8 cellular contexts compared by ENCODE assay signal in genomic region chr13:48400820-48401219, GRCh38. TPM values are rescaled to one million over a fixed set of nuclear protein-coding genes. Genes with fewer than 3 reads are reported as not detected.
DNase-seq lines count a peak whose midpoint lies in the region; ATAC-seq, FAIRE-seq and TF ChIP-seq lines count a peak whose summit lies in the region.

No MANE protein-coding gene starts in this region.

- no peak overlapping the region for H2BK12ac ChIP-seq in neuronal stem cell (ENCODE audit: low read length)

- TF ChIP-seq CTCF in keratinocyte (optimal IDR thresholded peaks at IDR 0.05 in 1 of 3, IDR thresholded peaks at IDR 0.05 in 1 of 3, conservative IDR thresholded peaks at IDR 0.05 in 1 of 3; ENCODE audit: extremely low read depth in 1 of 3, insufficient read depth in 2 of 3, low read length in 3 of 3) (no peak), tibial artery (IDR thresholded peaks at IDR 0.05) (peak in 1 of 2 experiments; percentile 8)

- H4K20me1 ChIP-seq in keratinocyte (ENCODE audit: control insufficient read depth, extremely low read depth, insufficient read depth, low read length), result no peaks in the 10 kb centered on the region

- peak overlapping the region; percentile 58 for H3K9ac ChIP-seq in keratinocyte (ENCODE audit: control insufficient read depth, extremely low read depth, insufficient read depth, low read length)
- no peak overlapping the region for H3K9ac ChIP-seq in neuronal stem cell (ENCODE audit: low read depth, low read length, poor library complexity)

- H2BK5ac ChIP-seq in neuronal stem cell (ENCODE audit: low read length), result no peak overlapping the region

- H2BK120ac ChIP-seq in neuronal stem cell (ENCODE audit: low read depth, low read length), result no peak overlapping the region

- H3K27me3 ChIP-seq in keratinocyte (ENCODE audit: control insufficient read depth, extremely low read depth, insufficient read depth, low read length) (no peaks in the 10 kb centered on the region), tibial artery (no peaks in the 10 kb centered on the region), neuronal stem cell (ENCODE audit: control insufficient read depth in 3 of 3, insufficient read depth in 3 of 3, low read depth in 1 of 3, low read length in 3 of 3) (no peaks in the 10 kb centered on the region)

- WGBS in neuronal stem cell (ENCODE audit: extremely low coverage in 2 of 2, insufficient read length in 2 of 2, insufficient replicate concordance in 1 of 2), 2 donors, result no CpG with 5 or more reads among the region's 1 CpG

- H3K18ac ChIP-seq in neuronal stem cell (ENCODE audit: low read length), result no peak overlapping the region

- no peak overlapping the region for H3K14ac ChIP-seq in neuronal stem cell (ENCODE audit: low read length)

- peak overlapping the region; percentile 32 for H3K4me3 Mint-ChIP-seq in activated naive CD8-positive, alpha-beta T cell

- H3K9me1 ChIP-seq in keratinocyte (ENCODE audit: control insufficient read depth, extremely low read depth, insufficient read depth, low read length), result no peaks in the 10 kb centered on the region

- peak; percentile 90 for FAIRE-seq in keratinocyte (lab: Jason Lieb, UNC)

- H4K8ac ChIP-seq in neuronal stem cell (ENCODE audit: low read depth, low read length), result no peak overlapping the region

- no peak overlapping the region for H2BK15ac ChIP-seq in neuronal stem cell (ENCODE audit: low read length)

- dilution Hi-C loops in keratinocyte (cut with MboI; ENCODE audit: extremely low pct_ligation_motif_present, low sequenced_read_pairs), result no loop called here

- H2AK5ac ChIP-seq in neuronal stem cell (ENCODE audit: low read depth, low read length), result no peak overlapping the region

- H3K27ac ChIP-seq in keratinocyte (ENCODE audit: control insufficient read depth, insufficient read depth, low read length), result peak overlapping the region; percentile 81
- peak overlapping the region; percentile 61 to 66 for H3K27ac ChIP-seq in tibial artery
- H3K27ac ChIP-seq in neuronal stem cell (replicated peaks; ENCODE audit: low read length), result no peak overlapping the region

- no peaks in the 10 kb centered on the region for H3K79me1 ChIP-seq in neuronal stem cell (ENCODE audit: low read depth, low read length)

- peak overlapping the region; percentile 56 for H3K27ac Mint-ChIP-seq in activated naive CD8-positive, alpha-beta T cell

- H3K23ac ChIP-seq in neuronal stem cell (ENCODE audit: low read depth, low read length, poor library complexity), result no peak overlapping the region

- H3K36me3 ChIP-seq in keratinocyte (ENCODE audit: control insufficient read depth in 2 of 2, extremely low read depth in 1 of 2, insufficient read depth in 2 of 2, low read length in 2 of 2) (no peaks in the 10 kb centered on the region), tibial artery (no peaks in the 10 kb centered on the region), neuronal stem cell (replicated peaks in 1 of 2; ENCODE audit: control insufficient read depth in 2 of 2, insufficient read depth in 2 of 2, low read length in 2 of 2) (peaks cover 0 to 6% of the 10 kb centered on the region in 2 donors)

- intact Hi-C loops in tibial artery (cut with DNase I; ENCODE audit: low total_unique reads), result no loop called here

- no peaks in the 10 kb centered on the region for H3K9me3 ChIP-seq in keratinocyte (ENCODE audit: control insufficient read depth, low read depth, low read length)
- no peaks in the 10 kb centered on the region for H3K9me3 ChIP-seq in tibial artery
- H3K9me3 ChIP-seq in neuronal stem cell (replicated peaks in 1 of 2; ENCODE audit: control insufficient read depth in 2 of 2, insufficient read depth in 1 of 2, low read depth in 1 of 2, low read length in 2 of 2), result peaks cover 0 to 4% of the 10 kb centered on the region in 2 donors

- ATAC-seq in HG03060 (IDR thresholded peaks at IDR 0.05; ENCODE audit: low read depth, unreplicated experiment), result peak; percentile 36

- H3K79me2 ChIP-seq in keratinocyte (ENCODE audit: control insufficient read depth, insufficient read depth, low read length), result no peaks in the 10 kb centered on the region

- H2AFZ ChIP-seq in keratinocyte (ENCODE audit: control insufficient read depth, low read length), result no peak overlapping the region
- H2AFZ ChIP-seq in neuronal stem cell (ENCODE audit: low read length), result no peak overlapping the region

- H3K9me3 Mint-ChIP-seq in activated naive CD8-positive, alpha-beta T cell (ENCODE audit: low read depth), result no peaks in the 10 kb centered on the region

- H3K4me1 Mint-ChIP-seq in activated naive CD8-positive, alpha-beta T cell (ENCODE audit: low read depth), result peaks cover 36% of the 10 kb centered on the region

- H3K4me3 ChIP-seq in keratinocyte (ENCODE audit: control insufficient read depth in 2 of 3, extremely low read depth in 1 of 3, insufficient read depth in 2 of 3, low read depth in 1 of 3, low read length in 3 of 3), result peak overlapping the region in 2 of 3 experiments; percentile 49 to 55
- no peak overlapping the region for H3K4me3 ChIP-seq in tibial artery
- no peak overlapping the region for H3K4me3 ChIP-seq in neuronal stem cell (ENCODE audit: low read length in 2 of 2)

- peaks cover 47% of the 10 kb centered on the region for H3K4me1 ChIP-seq in keratinocyte (ENCODE audit: control insufficient read depth, extremely low read depth, insufficient read depth, low read length)
- H3K4me1 ChIP-seq in tibial artery, result peaks cover 0 to 78% (median 35%) of the 10 kb centered on the region in 4 donors
- H3K4me1 ChIP-seq in neuronal stem cell (ENCODE audit: control insufficient read depth in 2 of 2, insufficient read depth in 1 of 2, low read depth in 1 of 2, low read length in 2 of 2), result no peaks in the 10 kb centered on the region

- no peak overlapping the region for H3K4ac ChIP-seq in neuronal stem cell (ENCODE audit: low read length)

- H3K36me3 Mint-ChIP-seq in activated naive CD8-positive, alpha-beta T cell, result no peaks in the 10 kb centered on the region

- no peak overlapping the region for H4K91ac ChIP-seq in neuronal stem cell (ENCODE audit: low read depth, low read length, poor library complexity)

- DNase-seq in GF-D8 (lab: John Stamatoyannopoulos, UW), result peak; percentile 45
- DNase-seq in keratinocyte (ENCODE audit: low read depth, low spot score), result peak; percentile 65
- no peak for DNase-seq in tibial artery
- no peak for DNase-seq in DMS79 treated with DMSO at 0.1 percent for 48 hours (lab: John Stamatoyannopoulos, UW)
- no peak for DNase-seq in NCI-H1092 treated with DMSO at 0.1 percent for 48 hours (lab: John Stamatoyannopoulos, UW)
- no peak for DNase-seq in neuronal stem cell (ENCODE audit: low spot score)

- H3K4me2 ChIP-seq in keratinocyte (ENCODE audit: control insufficient read depth, extremely low read depth, insufficient read depth, low read depth, low read length) (peak overlapping the region; percentile 84), neuronal stem cell (ENCODE audit: insufficient read depth, low read length, poor library complexity, severe bottlenecking) (no peak overlapping the region)

- no peaks in the 10 kb centered on the region for H3K27me3 Mint-ChIP-seq in activated naive CD8-positive, alpha-beta T cell

RNA-seq across cellular contexts. Expression of gene LPAR6, which starts 12.1 kb away (rescaled TPM):
- 6.1 to 20.0 TPM (median 19.2 TPM) in 3 replicates for polyA plus RNA-seq in keratinocyte
- 26.4 TPM for polyA plus RNA-seq in keratinocyte (2011; ENCODE audit: low read depth)
- polyA plus RNA-seq in keratinocyte (2011; cell fraction: cytosol; rRNA removed), result 4.4 and 7.5 TPM in 2 replicates
- polyA plus RNA-seq in keratinocyte (2011; cell fraction: nucleus; rRNA removed), result 33.0 and 36.7 TPM in 2 replicates
- 5.0 and 24.6 TPM in 2 replicates for polyA plus RNA-seq in keratinocyte (2012; ENCODE audit: low replicate concordance)
- polyA minus RNA-seq in keratinocyte, result 1.5 to 6.6 TPM (median 4.6 TPM) in 3 replicates
- polyA minus RNA-seq in keratinocyte (2011; cell fraction: cytosol; rRNA and poly(A)+ RNA removed), result 1.3 TPM
- 5.0 and 11.1 TPM in 2 replicates for polyA minus RNA-seq in keratinocyte (2011; cell fraction: nucleus; rRNA and poly(A)+ RNA removed)
- 1.5 TPM for polyA plus RNA-seq in neuronal stem cell (2013, experiment 1 of 2)
- polyA plus RNA-seq in neuronal stem cell (2013, experiment 2 of 2), result 1.6 TPM

Comparison
In these comparisons a context has a peak if more than half of its experiments do, and no peak if none do; other contexts are left out.
1. DNase-seq: peak in GF-D8 (single experiment) and keratinocyte (single experiment); none in tibial artery (0 of 2), DMS79 treated with DMSO at 0.1 percent for 48 hours (single experiment), NCI-H1092 treated with DMSO at 0.1 percent for 48 hours (single experiment) and neuronal stem cell (single experiment).
2. H3K4me3 ChIP-seq: peak in keratinocyte (2 of 3); none in tibial artery (0 of 2) and neuronal stem cell (0 of 2).